8 cellular contexts compared by ENCODE assay signal in genomic region chr14:75127474-75127820, GRCh38. TPM values are rescaled to one million over a fixed set of nuclear protein-coding genes. Genes with fewer than 3 reads are reported as not detected.
DNase-seq lines count a peak whose midpoint lies in the region; ATAC-seq, FAIRE-seq and TF ChIP-seq lines count a peak whose summit lies in the region.
"Not testable (repeated sequence)": the region's sequence is repeated elsewhere in the genome, so short reads cannot be mapped to it uniquely, and the experiment has no call there.

No MANE protein-coding gene starts in this region.

- H3K79me2 ChIP-seq in SU-DHL-6 (ENCODE audit: insufficient read depth, low read length) (peaks cover 25% of the 10 kb centered on the region), endothelial cell of umbilical vein (ENCODE audit: control insufficient read depth, insufficient read depth, low read length) (peaks cover 17% of the 10 kb centered on the region), osteoblast (ENCODE audit: insufficient read depth, low read length) (peaks cover 31% of the 10 kb centered on the region)

- ATAC-seq in activated naive CD8-positive, alpha-beta T cell treated with anti-CD3 and anti-CD28 coated beads, Interleukin-2, amount 10 ng/mL, durations not matched to agents 7 days and 5 days (ENCODE audit: low read depth) = not testable (repeated sequence)

- H3K9me3 ChIP-seq in SU-DHL-6 (ENCODE audit: insufficient read depth, low read length); endothelial cell of umbilical vein (replicated peaks; ENCODE audit: control insufficient read depth, insufficient read depth, low read length); osteoblast (ENCODE audit: low read depth, low read length); suprapubic skin: not testable (repeated sequence)

- peaks cover 15% of the 10 kb centered on the region for H3F3A ChIP-seq in SU-DHL-6 (ENCODE audit: insufficient read depth)

- H3K4me3 ChIP-seq in SU-DHL-6 (ENCODE audit: insufficient read depth, low read length, poor library complexity, severe bottlenecking) (peak overlapping the region; percentile 92), endothelial cell of umbilical vein (replicated peaks in 1 of 3; ENCODE audit: insufficient read depth in 1 of 3, low read depth in 1 of 3, low read length in 3 of 3) (peak overlapping the region; percentile 36 to 69 (median 62)), osteoblast (ENCODE audit: insufficient read depth, low read length) (peak overlapping the region; percentile 90), suprapubic skin (peak overlapping the region; percentile 69)

- peaks cover 11% of the 10 kb centered on the region for H3K36me3 Mint-ChIP-seq in activated naive CD8-positive, alpha-beta T cell treated with anti-CD3 and anti-CD28 coated beads, Interleukin-2, amount 10 ng/mL, durations not matched to agents 7 days and 5 days

- not testable (repeated sequence) for H3K36me3 ChIP-seq in SU-DHL-6 (ENCODE audit: low read length); endothelial cell of umbilical vein (ENCODE audit: control insufficient read depth in 2 of 2, extremely low read depth in 1 of 2, insufficient read depth in 2 of 2, low read length in 2 of 2); osteoblast (ENCODE audit: insufficient read depth, low read length); suprapubic skin

- not testable (repeated sequence) for H3K27me3 Mint-ChIP-seq in activated naive CD8-positive, alpha-beta T cell treated with anti-CD3 and anti-CD28 coated beads, Interleukin-2, amount 10 ng/mL, durations not matched to agents 7 days and 5 days

- dilution Hi-C loops in endothelial cell of umbilical vein (cut with MboI; ENCODE audit: extremely low pct_ligation_motif_present, low sequenced_read_pairs) = loop anchor here (25.0 kb wide), 1 partner anchor 160 kb away; the partner anchor contains the start of gene FOS

- not testable (repeated sequence) for TF ChIP-seq EP300 in suprapubic skin (IDR thresholded peaks at IDR 0.05)

- FAIRE-seq in endothelial cell of umbilical vein (lab: Jason Lieb, UNC) = not testable (repeated sequence)

- CTCF ChIA-PET in endothelial cell of umbilical vein (lab: Charles Lee) = interaction anchor here (1.2 to 7.1 kb wide), 4 partner anchors 10 to 180 kb away, joined by 3 to 77 read pairs (median 6); no protein-coding TSS in a partner anchor

- H3K27me3 ChIP-seq in SU-DHL-6 (ENCODE audit: low read length); endothelial cell of umbilical vein (ENCODE audit: control insufficient read depth in 2 of 2, insufficient read depth in 2 of 2, low read length in 2 of 2); osteoblast (ENCODE audit: insufficient read depth, low read length); suprapubic skin: not testable (repeated sequence)

- H3K4me2 ChIP-seq in SU-DHL-6 (ENCODE audit: low read depth, low read length, poor library complexity, severe bottlenecking) (peak overlapping the region; percentile 90), endothelial cell of umbilical vein (ENCODE audit: insufficient read depth, low read length) (peak overlapping the region; percentile 46), osteoblast (ENCODE audit: insufficient read depth, low read length) (peak overlapping the region; percentile 87)

- not testable (repeated sequence) for H3K9me1 ChIP-seq in endothelial cell of umbilical vein (replicated peaks; ENCODE audit: control insufficient read depth, extremely low read depth, insufficient read depth, low read length)

- peaks cover 45% of the 10 kb centered on the region for H3K4me1 ChIP-seq in endothelial cell of umbilical vein (ENCODE audit: control insufficient read depth, extremely low read depth, insufficient read depth, low read length)
- H3K4me1 ChIP-seq in osteoblast (ENCODE audit: insufficient read depth, low read length) = peaks cover 30% of the 10 kb centered on the region
- H3K4me1 ChIP-seq in suprapubic skin = peaks cover 43% of the 10 kb centered on the region

- H3K9ac ChIP-seq in SU-DHL-6 (ENCODE audit: low read length) (peak overlapping the region; percentile 95), endothelial cell of umbilical vein (replicated peaks; ENCODE audit: extremely low read depth, insufficient read depth, low read length) (peak overlapping the region; percentile 92)

- POLR2A ChIA-PET in activated naive CD8-positive, alpha-beta T cell treated with anti-CD3 and anti-CD28 coated beads, Interleukin-2, amount 10 ng/mL, durations not matched to agents 7 days and 5 days (lab: Charles Lee) = interaction anchor here (0.5 to 2.5 kb wide), 22 partner anchors 9 to 1762 kb away, joined by 3 to 11 read pairs (median 4); partner anchors contain the start of gene ZC2HC1C
- POLR2A ChIA-PET in endothelial cell of umbilical vein (lab: Charles Lee) = not testable (repeated sequence)

- H3K9me2 ChIP-seq in SU-DHL-6 (replicated peaks; ENCODE audit: insufficient read depth, low read length) = not testable (repeated sequence)

- H2AFZ ChIP-seq in SU-DHL-6 (ENCODE audit: low read depth, low read length, severe bottlenecking) (peak overlapping the region; percentile 97), osteoblast (ENCODE audit: low read length) (peak overlapping the region; percentile 93)
- H2AFZ ChIP-seq in endothelial cell of umbilical vein (ENCODE audit: low read depth, low read length) = not testable (repeated sequence)

- not testable (repeated sequence) for TF ChIP-seq CTCF in C4-2B (conservative IDR thresholded peaks at IDR 0.05); SU-DHL-6 (IDR thresholded peaks at IDR 0.05; ENCODE audit: insufficient read depth, low read length, poor library complexity, severe bottlenecking); endothelial cell of umbilical vein (IDR thresholded peaks at IDR 0.05; ENCODE audit: extremely low read depth in 1 of 2, insufficient read depth in 1 of 2, low read depth in 1 of 2, low read length in 2 of 2); osteoblast (IDR thresholded peaks at IDR 0.05; ENCODE audit: extremely low read depth, low read depth, low read length); suprapubic skin (IDR thresholded peaks at IDR 0.05)

- intact Hi-C loops in endothelial cell of umbilical vein (cut with micrococcal nuclease) = loop anchor here (1.0 kb wide), 2 partner anchors 95 to 169 kb away; no protein-coding TSS in a partner anchor

- peak overlapping the region; percentile 95 for H3K4me3 Mint-ChIP-seq in activated naive CD8-positive, alpha-beta T cell treated with anti-CD3 and anti-CD28 coated beads, Interleukin-2, amount 10 ng/mL, durations not matched to agents 7 days and 5 days

- BruUV-seq in endothelial cell of umbilical vein (replicated peaks; lab: Mats Ljungman, UMichigan) = not testable (repeated sequence)

- peak overlapping the region; percentile 95 for H3K27ac ChIP-seq in C4-2B
- peak overlapping the region; percentile 66 for H3K27ac ChIP-seq in SU-DHL-6 (ENCODE audit: low read depth, low read length)
- peak overlapping the region; percentile 95 for H3K27ac ChIP-seq in endothelial cell of umbilical vein (ENCODE audit: insufficient read depth, low read depth, low read length)
- peak overlapping the region; percentile 93 for H3K27ac ChIP-seq in osteoblast (ENCODE audit: low read depth, low read length)
- H3K27ac ChIP-seq in suprapubic skin = peak overlapping the region; percentile 92

- not testable (repeated sequence) for H4K20me1 ChIP-seq in SU-DHL-6 (ENCODE audit: low read depth, low read length); endothelial cell of umbilical vein (replicated peaks; ENCODE audit: control insufficient read depth, extremely low read depth, insufficient read depth, low read length); osteoblast (ENCODE audit: insufficient read depth, low read length)

- peaks cover 33% of the 10 kb centered on the region for H3K4me1 Mint-ChIP-seq in activated naive CD8-positive, alpha-beta T cell treated with anti-CD3 and anti-CD28 coated beads, Interleukin-2, amount 10 ng/mL, durations not matched to agents 7 days and 5 days

- peak overlapping the region; percentile 97 for H3K27ac Mint-ChIP-seq in activated naive CD8-positive, alpha-beta T cell treated with anti-CD3 and anti-CD28 coated beads, Interleukin-2, amount 10 ng/mL, durations not matched to agents 7 days and 5 days

- not testable (repeated sequence) for H3K9me3 Mint-ChIP-seq in activated naive CD8-positive, alpha-beta T cell treated with anti-CD3 and anti-CD28 coated beads, Interleukin-2, amount 10 ng/mL, durations not matched to agents 7 days and 5 days

- TF ChIP-seq POLR2A in endothelial cell of umbilical vein (IDR thresholded peaks at IDR 0.05; ENCODE audit: low read depth, low read length); suprapubic skin (IDR thresholded peaks at IDR 0.05): not testable (repeated sequence)

- 47% methylated on average over 16 of the region's 16 CpGs for WGBS in suprapubic skin

- DNase-seq in HK-2 (ENCODE audit: unreplicated experiment) = peak; percentile 18
- DNase-seq in activated naive CD8-positive, alpha-beta T cell treated with anti-CD3 and anti-CD28 coated beads, Interleukin-2, amount 10 ng/mL, durations not matched to agents 7 days and 5 days; endothelial cell of umbilical vein (ENCODE audit: low read depth, low spot score); osteoblast (ENCODE audit: insufficient read length, low spot score, missing footprints); suprapubic skin (ENCODE audit: low spot score in 2 of 2): not testable (repeated sequence)
- peak; percentile 66 for DNase-seq in kidney tubule cell (ENCODE audit: low spot score)

RNA-seq across cellular contexts. Expression of gene NEK9, which starts 0.6 kb away (rescaled TPM):
- 100 to 1,000 TPM in 1 of 2 experiments, 10 to 100 TPM in 1; 95.2 to 104 TPM for total RNA-seq in activated naive CD8-positive, alpha-beta T cell treated with anti-CD3 and anti-CD28 coated beads, Interleukin-2, amount 10 ng/mL, durations not matched to agents 7 days and 5 days
- 65.1 and 69.6 TPM in 2 replicates for total RNA-seq in endothelial cell of umbilical vein
- 22.1 and 25.1 TPM in 2 replicates for polyA plus RNA-seq in endothelial cell of umbilical vein
- 22.4 and 23.2 TPM in 2 replicates for polyA plus RNA-seq in endothelial cell of umbilical vein (2011; cell fraction: cytosol; rRNA removed)
- 39.8 and 59.9 TPM in 2 replicates for polyA plus RNA-seq in endothelial cell of umbilical vein (2011; cell fraction: nucleus; rRNA removed)
- polyA plus RNA-seq in endothelial cell of umbilical vein (2012) = 49.6 and 51.6 TPM in 2 replicates
- 56.9 and 73.8 TPM in 2 replicates for polyA minus RNA-seq in endothelial cell of umbilical vein
- 34.8 TPM for polyA minus RNA-seq in endothelial cell of umbilical vein (2011; cell fraction: cytosol; rRNA and poly(A)+ RNA removed)
- polyA minus RNA-seq in endothelial cell of umbilical vein (2011; cell fraction: nucleus; rRNA and poly(A)+ RNA removed) = 47.0 and 54.4 TPM in 2 replicates
- total RNA-seq in osteoblast = 42.7 and 44.5 TPM in 2 replicates
- 10 to 100 TPM; 22.2 to 58.3 (median 34.3) TPM for total RNA-seq in suprapubic skin

RNA-seq across cellular contexts. Expression of gene TMED10, which starts 49.0 kb away (rescaled TPM):
- 100 to 1,000 TPM; 149 to 154 TPM for total RNA-seq in activated naive CD8-positive, alpha-beta T cell treated with anti-CD3 and anti-CD28 coated beads, Interleukin-2, amount 10 ng/mL, durations not matched to agents 7 days and 5 days
- total RNA-seq in endothelial cell of umbilical vein (313 and 338 TPM in 2 replicates), osteoblast (306 and 314 TPM in 2 replicates), suprapubic skin (100 to 1,000 TPM; 123 to 235 (median 198) TPM)
- 320 and 342 TPM in 2 replicates for polyA plus RNA-seq in endothelial cell of umbilical vein
- polyA plus RNA-seq in endothelial cell of umbilical vein (2011; cell fraction: cytosol; rRNA removed) = 205 and 228 TPM in 2 replicates
- 95.1 and 111 TPM in 2 replicates for polyA plus RNA-seq in endothelial cell of umbilical vein (2011; cell fraction: nucleus; rRNA removed)
- polyA plus RNA-seq in endothelial cell of umbilical vein (2012) = 207 and 216 TPM in 2 replicates
- polyA minus RNA-seq in endothelial cell of umbilical vein = 775 and 787 TPM in 2 replicates
- 126 TPM for polyA minus RNA-seq in endothelial cell of umbilical vein (2011; cell fraction: cytosol; rRNA and poly(A)+ RNA removed)
- 137 and 151 TPM in 2 replicates for polyA minus RNA-seq in endothelial cell of umbilical vein (2011; cell fraction: nucleus; rRNA and poly(A)+ RNA removed)

RNA-seq across cellular contexts. Expression of gene ZC2HC1C, which starts 58.0 kb away (rescaled TPM):
- total RNA-seq in activated naive CD8-positive, alpha-beta T cell treated with anti-CD3 and anti-CD28 coated beads, Interleukin-2, amount 10 ng/mL, durations not matched to agents 7 days and 5 days = 1 to 10 TPM in 1 of 2 experiments, under 1 TPM in 1; 0.69 to 1.5 TPM
- total RNA-seq in endothelial cell of umbilical vein (0.91 and 3.6 TPM in 2 replicates), osteoblast (1.1 and 1.2 TPM in 2 replicates), suprapubic skin (1 to 10 TPM in 2 of 4 donors, under 1 TPM in 2; 0.32 to 5.9 (median 1.2) TPM)
- polyA plus RNA-seq in endothelial cell of umbilical vein = 0.72 and 0.84 TPM in 2 replicates
- 0.78 and 0.90 TPM in 2 replicates for polyA plus RNA-seq in endothelial cell of umbilical vein (2011; cell fraction: cytosol; rRNA removed)
- 0.87 and 2.4 TPM in 2 replicates for polyA plus RNA-seq in endothelial cell of umbilical vein (2011; cell fraction: nucleus; rRNA removed)
- 0.68 and 1.5 TPM in 2 replicates for polyA plus RNA-seq in endothelial cell of umbilical vein (2012)
- polyA minus RNA-seq in endothelial cell of umbilical vein = 1.00 and 1.9 TPM in 2 replicates
- 2.4 TPM for polyA minus RNA-seq in endothelial cell of umbilical vein (2011; cell fraction: cytosol; rRNA and poly(A)+ RNA removed)
- 2.2 and 3.8 TPM in 2 replicates for polyA minus RNA-seq in endothelial cell of umbilical vein (2011; cell fraction: nucleus; rRNA and poly(A)+ RNA removed)
